In the genomic region with DNA sequence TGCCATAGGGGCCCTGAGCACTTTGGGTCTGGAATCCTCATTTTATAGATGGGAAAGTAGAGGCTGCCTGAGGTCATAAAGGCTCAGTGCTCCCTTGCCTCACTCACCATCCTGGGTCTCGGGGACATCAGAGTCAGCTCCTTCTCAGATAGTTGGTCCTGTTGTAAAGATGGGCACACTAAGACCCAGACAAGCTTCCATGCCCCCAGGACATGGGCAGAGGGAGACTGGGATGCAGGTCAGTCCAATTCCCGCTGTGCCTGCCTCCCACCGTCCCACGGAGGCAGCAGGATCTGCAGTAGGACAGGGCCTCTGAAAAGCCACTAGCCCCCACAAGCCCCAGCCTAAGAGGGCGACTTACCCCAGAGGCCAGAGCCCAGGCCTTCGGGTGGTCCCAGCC, we compare ENCODE assay signal across 20 cellular contexts. TPM values are rescaled to one million over a fixed set of nuclear protein-coding genes. Genes with fewer than 3 reads are reported as not detected.
DNase-seq lines count a peak whose midpoint lies in the region; ATAC-seq and TF ChIP-seq lines count a peak whose summit lies in the region.
"Had no signal": no experiment of that assay in that cellular context is flagged by ENCODE, and none has a peak within 500 bp of the region (broad histone marks: within the 10 kb centered on the region; RNA-seq: fewer than 3 reads in every experiment).

No MANE protein-coding gene starts in this region.

- no peak overlapping the region for H3K4me3 Mint-ChIP-seq in activated naive CD8-positive, alpha-beta T cell
- no peak overlapping the region for H3K4me3 Mint-ChIP-seq in activated naive CD8-positive, alpha-beta T cell treated with anti-CD3 and anti-CD28 coated beads, Interleukin-2, amount 50 U/mL, for 24 hours
- H3K4me3 Mint-ChIP-seq in T-helper 17 cell (no peak overlapping the region), WTC11 (no peak overlapping the region)
- H3K4me3 Mint-ChIP-seq in effector memory CD8-positive, alpha-beta T cell = peak overlapping the region in 1 of 2 donors; percentile 6
- H3K4me3 Mint-ChIP-seq: activated CD4-positive, alpha-beta T cell treated with anti-CD3 and anti-CD28 coated beads, Interleukin-2, amount 10 ng/mL, durations not matched to agents 24 days and 14 days; natural killer cell treated with Interleukin-12 subunit alpha and Interleukin-12 subunit beta and Interleukin-15 and Interleukin-18, amount 100 ng/mL, for 72 hours had no signal

- TF ChIP-seq CTCF in WTC11 (IDR thresholded peaks at IDR 0.05) = no peak

- H3K4me1 Mint-ChIP-seq in activated naive CD8-positive, alpha-beta T cell (ENCODE audit: low read depth) = peaks cover 64% of the 10 kb centered on the region
- H3K4me1 Mint-ChIP-seq in activated naive CD8-positive, alpha-beta T cell treated with anti-CD3 and anti-CD28 coated beads, Interleukin-2, amount 50 U/mL, for 24 hours = peaks cover 44% of the 10 kb centered on the region
- H3K4me1 Mint-ChIP-seq in T-helper 17 cell (peaks cover 29% of the 10 kb centered on the region), WTC11 (peaks cover 9% of the 10 kb centered on the region)
- peaks cover 46 to 51% of the 10 kb centered on the region in 2 donors for H3K4me1 Mint-ChIP-seq in effector memory CD8-positive, alpha-beta T cell (ENCODE audit: low read depth in 2 of 2)

- H3K36me3 Mint-ChIP-seq in activated naive CD8-positive, alpha-beta T cell = no peaks in the 10 kb centered on the region
- H3K36me3 Mint-ChIP-seq in activated naive CD8-positive, alpha-beta T cell treated with anti-CD3 and anti-CD28 coated beads, Interleukin-2, amount 50 U/mL, for 24 hours (ENCODE audit: low read depth) = peaks cover 2% of the 10 kb centered on the region
- H3K36me3 Mint-ChIP-seq in T-helper 17 cell (ENCODE audit: low read depth) (no peaks in the 10 kb centered on the region), WTC11 (no peaks in the 10 kb centered on the region)
- H3K36me3 Mint-ChIP-seq in effector memory CD8-positive, alpha-beta T cell (ENCODE audit: insufficient read depth) = peaks cover 45% of the 10 kb centered on the region
- H3K36me3 Mint-ChIP-seq: natural killer cell treated with Interleukin-12 subunit alpha and Interleukin-12 subunit beta and Interleukin-15 and Interleukin-18, amount 100 ng/mL, for 72 hours had no signal

- H3K27me3 Mint-ChIP-seq in activated naive CD8-positive, alpha-beta T cell = no peaks in the 10 kb centered on the region
- no peaks in the 10 kb centered on the region for H3K27me3 Mint-ChIP-seq in activated naive CD8-positive, alpha-beta T cell treated with anti-CD3 and anti-CD28 coated beads, Interleukin-2, amount 50 U/mL, for 24 hours
- H3K27me3 Mint-ChIP-seq in T-helper 17 cell (no peaks in the 10 kb centered on the region), WTC11 (ENCODE audit: low read depth) (no peaks in the 10 kb centered on the region)
- H3K27me3 Mint-ChIP-seq in effector memory CD8-positive, alpha-beta T cell = no peaks in the 10 kb centered on the region
- H3K27me3 Mint-ChIP-seq: activated CD4-positive, alpha-beta T cell treated with anti-CD3 and anti-CD28 coated beads, Interleukin-2, amount 10 ng/mL, durations not matched to agents 24 days and 14 days had no signal

- H3K9me3 ChIP-seq in T-helper 17 cell (ENCODE audit: control insufficient read depth, low read length, poor library complexity, severe bottlenecking) = no peaks in the 10 kb centered on the region

- no peaks in the 10 kb centered on the region for H3K9me3 Mint-ChIP-seq in activated naive CD8-positive, alpha-beta T cell (ENCODE audit: low read depth)
- H3K9me3 Mint-ChIP-seq in activated naive CD8-positive, alpha-beta T cell treated with anti-CD3 and anti-CD28 coated beads, Interleukin-2, amount 50 U/mL, for 24 hours = peaks cover 9% of the 10 kb centered on the region
- H3K9me3 Mint-ChIP-seq in effector memory CD8-positive, alpha-beta T cell = no peaks in the 10 kb centered on the region
- H3K9me3 Mint-ChIP-seq in WTC11 = peaks cover 12% of the 10 kb centered on the region
- H3K9me3 Mint-ChIP-seq: activated CD4-positive, alpha-beta T cell treated with anti-CD3 and anti-CD28 coated beads, Interleukin-2, amount 10 ng/mL, durations not matched to agents 24 days and 14 days; natural killer cell treated with Interleukin-12 subunit alpha and Interleukin-12 subunit beta and Interleukin-15 and Interleukin-18, amount 100 ng/mL, for 72 hours had no signal

- no peak for DNase-seq in activated naive CD8-positive, alpha-beta T cell treated with anti-CD3 and anti-CD28 coated beads, Interleukin-2, amount 50 U/mL, for 24 hours
- no peak for DNase-seq in T-helper 17 cell
- DNase-seq in effector memory CD8-positive, alpha-beta T cell = no peak
- DNase-seq in stimulated activated CD4-positive, alpha-beta T cell treated with anti-CD3 and anti-CD28 coated beads, Interleukin-15, amount 100 ng/mL, for 24 hours = no peak
- no peak for DNase-seq in WTC11 (ENCODE audit: low spot score)
- DNase-seq in NCI-H1930 (lab: John Stamatoyannopoulos, UW) = no peak
- DNase-seq: activated CD4-positive, alpha-beta T cell treated with anti-CD3 and anti-CD28 coated beads, Interleukin-2, amount 10 ng/mL, durations not matched to agents 24 days and 14 days; amygdala; effector CD8-positive, alpha-beta T cell; EL; GM23248; midbrain; NCI-H1436; NCI-H774; right cardiac atrium; RPMI8226; stimulated activated CD4-positive, alpha-beta T cell treated with anti-CD3 and anti-CD28 coated beads, Interleukin-2, amount 100 ng/mL, for 48 hours; trophoblast cell had no signal

- CTCF ChIA-PET in WTC11 (lab: Charles Lee) = no interaction called here

- H3K27ac Mint-ChIP-seq in activated naive CD8-positive, alpha-beta T cell = peak overlapping the region; percentile 81
- H3K27ac Mint-ChIP-seq in activated naive CD8-positive, alpha-beta T cell treated with anti-CD3 and anti-CD28 coated beads, Interleukin-2, amount 50 U/mL, for 24 hours = no peak overlapping the region
- H3K27ac Mint-ChIP-seq in T-helper 17 cell = peak overlapping the region; percentile 87
- peak overlapping the region; percentile 38 to 89 for H3K27ac Mint-ChIP-seq in effector memory CD8-positive, alpha-beta T cell
- no peak overlapping the region for H3K27ac Mint-ChIP-seq in WTC11
- H3K27ac Mint-ChIP-seq: activated CD4-positive, alpha-beta T cell treated with anti-CD3 and anti-CD28 coated beads, Interleukin-2, amount 10 ng/mL, durations not matched to agents 24 days and 14 days; natural killer cell treated with Interleukin-12 subunit alpha and Interleukin-12 subunit beta and Interleukin-15 and Interleukin-18, amount 100 ng/mL, for 72 hours had no signal

- no peak for ATAC-seq in activated naive CD8-positive, alpha-beta T cell treated with anti-CD3 and anti-CD28 coated beads, Interleukin-2, amount 50 U/mL, for 24 hours
- no peak for ATAC-seq in T-helper 17 cell
- ATAC-seq in effector memory CD8-positive, alpha-beta T cell (replicated peaks) = no peak
- no peak for ATAC-seq in WTC11
- ATAC-seq: right cardiac atrium had no signal

- POLR2A ChIA-PET in WTC11 (lab: Charles Lee) = no interaction called here

TF ChIP-seq in WTC11, 78 proteins besides CTCF, POLR2A, EP300 and RAD21:
- TF ChIP-seq, protein P1, sequence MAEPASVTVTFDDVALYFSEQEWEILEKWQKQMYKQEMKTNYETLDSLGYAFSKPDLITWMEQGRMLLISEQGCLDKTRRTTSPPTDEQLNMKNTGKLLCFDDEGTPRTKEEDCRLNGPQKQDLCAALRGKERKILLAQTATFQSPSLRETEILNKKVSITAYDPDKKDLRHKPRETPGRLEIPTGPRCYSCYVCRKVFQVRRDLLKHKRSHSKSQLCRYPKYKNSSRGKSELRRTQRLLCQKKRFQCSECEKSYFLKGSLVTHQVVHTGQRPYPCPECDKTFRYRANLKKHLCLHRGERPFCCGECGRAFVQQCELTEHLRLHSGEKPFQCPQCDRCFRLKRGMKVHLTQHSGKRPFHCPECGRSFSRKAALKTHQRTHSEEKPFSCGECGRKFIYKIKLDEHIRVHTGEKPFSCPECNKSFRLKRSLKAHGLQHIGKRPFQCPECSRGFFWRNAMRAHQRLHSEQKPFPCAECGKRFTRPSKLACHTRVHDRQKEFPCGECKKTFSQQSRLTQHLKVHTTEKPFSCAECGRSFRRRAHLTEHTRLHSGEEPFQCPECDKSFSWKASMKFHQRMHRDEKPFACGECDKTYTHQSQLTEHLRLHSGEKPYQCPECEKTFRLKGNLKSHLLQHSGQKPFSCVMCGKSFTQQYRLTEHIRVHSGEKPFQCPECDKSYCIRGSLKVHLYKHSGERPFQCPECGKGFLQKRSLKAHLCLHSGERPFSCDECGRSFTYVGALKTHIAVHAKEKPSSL (CRISPR knock-in tag; conservative IDR thresholded peaks at IDR 0.05) = no peak
- TF ChIP-seq ZNF263 (CRISPR knock-in tag; IDR thresholded peaks at IDR 0.05; ENCODE audit: low read depth) = no peak
- TF ChIP-seq NFATC4 (CRISPR knock-in tag; IDR thresholded peaks at IDR 0.05) = no peak
- TF ChIP-seq ZNF671 (CRISPR knock-in tag; IDR thresholded peaks at IDR 0.05) = no peak
- TF ChIP-seq TEAD1 (CRISPR knock-in tag; IDR thresholded peaks at IDR 0.05) = no peak
- no peak for TF ChIP-seq USF2 (CRISPR knock-in tag; IDR thresholded peaks at IDR 0.05)
- no peak for TF ChIP-seq ATF1 (CRISPR knock-in tag; IDR thresholded peaks at IDR 0.05)
- no peak for TF ChIP-seq ATF2 (CRISPR knock-in tag; IDR thresholded peaks at IDR 0.05; ENCODE audit: borderline replicate concordance, low read depth)

RNA-seq across cellular contexts. Expression of gene SUSD3, which starts 19.0 kb away (rescaled TPM):
- total RNA-seq in T-helper 17 cell (10 to 100 TPM; 47.2 to 62.3 TPM), WTC11 (2021) (11.5 to 13.2 TPM (median 11.9 TPM) in 3 replicates)

RNA-seq across cellular contexts. Expression of gene CARD19, which starts 56.6 kb away (rescaled TPM):
- total RNA-seq in T-helper 17 cell = 10 to 100 TPM; 45.2 to 54.4 TPM
- total RNA-seq in WTC11 (2021) = 30.0 to 34.5 TPM (median 32.8 TPM) in 3 replicates

Comparison
In these comparisons a context has a peak if more than half of its experiments do, and no peak if none do; other contexts are left out.
1. H3K27ac Mint-ChIP-seq: peak in activated naive CD8-positive, alpha-beta T cell (single experiment), T-helper 17 cell (single experiment) and effector memory CD8-positive, alpha-beta T cell (2 of 2); none in activated naive CD8-positive, alpha-beta T cell treated with anti-CD3 and anti-CD28 coated beads, Interleukin-2, amount 50 U/mL, for 24 hours (single experiment) and WTC11 (single experiment).